In genomic region chr16:49602201-49603041, GRCh38 we compare ENCODE assay signal across 1 cellular context.
TF ChIP-seq lines count a peak whose summit lies in the region.

No MANE protein-coding gene starts in this region.

TF ChIP-seq in HepG2, 621 proteins besides CTCF, POLR2A, EP300 and RAD21 (continued from another document):
- TF ChIP-seq, protein P1, sequence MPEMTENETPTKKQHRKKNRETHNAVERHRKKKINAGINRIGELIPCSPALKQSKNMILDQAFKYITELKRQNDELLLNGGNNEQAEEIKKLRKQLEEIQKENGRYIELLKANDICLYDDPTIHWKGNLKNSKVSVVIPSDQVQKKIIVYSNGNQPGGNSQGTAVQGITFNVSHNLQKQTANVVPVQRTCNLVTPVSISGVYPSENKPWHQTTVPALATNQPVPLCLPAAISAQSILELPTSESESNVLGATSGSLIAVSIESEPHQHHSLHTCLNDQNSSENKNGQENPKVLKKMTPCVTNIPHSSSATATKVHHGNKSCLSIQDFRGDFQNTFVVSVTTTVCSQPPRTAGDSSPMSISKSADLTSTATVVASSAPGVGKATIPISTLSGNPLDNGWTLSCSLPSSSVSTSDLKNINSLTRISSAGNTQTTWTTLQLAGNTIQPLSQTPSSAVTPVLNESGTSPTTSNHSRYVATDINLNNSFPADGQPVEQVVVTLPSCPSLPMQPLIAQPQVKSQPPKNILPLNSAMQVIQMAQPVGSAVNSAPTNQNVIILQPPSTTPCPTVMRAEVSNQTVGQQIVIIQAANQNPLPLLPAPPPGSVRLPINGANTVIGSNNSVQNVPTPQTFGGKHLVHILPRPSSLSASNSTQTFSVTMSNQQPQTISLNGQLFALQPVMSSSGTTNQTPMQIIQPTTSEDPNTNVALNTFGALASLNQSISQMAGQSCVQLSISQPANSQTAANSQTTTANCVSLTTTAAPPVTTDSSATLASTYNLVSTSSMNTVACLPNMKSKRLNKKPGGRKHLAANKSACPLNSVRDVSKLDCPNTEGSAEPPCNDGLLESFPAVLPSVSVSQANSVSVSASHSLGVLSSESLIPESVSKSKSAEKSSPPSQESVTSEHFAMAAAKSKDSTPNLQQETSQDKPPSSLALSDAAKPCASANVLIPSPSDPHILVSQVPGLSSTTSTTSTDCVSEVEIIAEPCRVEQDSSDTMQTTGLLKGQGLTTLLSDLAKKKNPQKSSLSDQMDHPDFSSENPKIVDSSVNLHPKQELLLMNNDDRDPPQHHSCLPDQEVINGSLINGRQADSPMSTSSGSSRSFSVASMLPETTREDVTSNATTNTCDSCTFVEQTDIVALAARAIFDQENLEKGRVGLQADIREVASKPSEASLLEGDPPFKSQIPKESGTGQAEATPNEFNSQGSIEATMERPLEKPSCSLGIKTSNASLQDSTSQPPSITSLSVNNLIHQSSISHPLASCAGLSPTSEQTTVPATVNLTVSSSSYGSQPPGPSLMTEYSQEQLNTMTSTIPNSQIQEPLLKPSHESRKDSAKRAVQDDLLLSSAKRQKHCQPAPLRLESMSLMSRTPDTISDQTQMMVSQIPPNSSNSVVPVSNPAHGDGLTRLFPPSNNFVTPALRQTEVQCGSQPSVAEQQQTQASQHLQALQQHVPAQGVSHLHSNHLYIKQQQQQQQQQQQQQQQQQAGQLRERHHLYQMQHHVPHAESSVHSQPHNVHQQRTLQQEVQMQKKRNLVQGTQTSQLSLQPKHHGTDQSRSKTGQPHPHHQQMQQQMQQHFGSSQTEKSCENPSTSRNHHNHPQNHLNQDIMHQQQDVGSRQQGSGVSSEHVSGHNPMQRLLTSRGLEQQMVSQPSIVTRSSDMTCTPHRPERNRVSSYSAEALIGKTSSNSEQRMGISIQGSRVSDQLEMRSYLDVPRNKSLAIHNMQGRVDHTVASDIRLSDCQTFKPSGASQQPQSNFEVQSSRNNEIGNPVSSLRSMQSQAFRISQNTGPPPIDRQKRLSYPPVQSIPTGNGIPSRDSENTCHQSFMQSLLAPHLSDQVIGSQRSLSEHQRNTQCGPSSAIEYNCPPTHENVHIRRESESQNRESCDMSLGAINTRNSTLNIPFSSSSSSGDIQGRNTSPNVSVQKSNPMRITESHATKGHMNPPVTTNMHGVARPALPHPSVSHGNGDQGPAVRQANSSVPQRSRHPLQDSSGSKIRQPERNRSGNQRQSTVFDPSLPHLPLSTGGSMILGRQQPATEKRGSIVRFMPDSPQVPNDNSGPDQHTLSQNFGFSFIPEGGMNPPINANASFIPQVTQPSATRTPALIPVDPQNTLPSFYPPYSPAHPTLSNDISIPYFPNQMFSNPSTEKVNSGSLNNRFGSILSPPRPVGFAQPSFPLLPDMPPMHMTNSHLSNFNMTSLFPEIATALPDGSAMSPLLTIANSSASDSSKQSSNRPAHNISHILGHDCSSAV (CRISPR knock-in tag; IDR thresholded peaks at IDR 0.05; ENCODE audit: borderline replicate concordance), result no peak
- TF ChIP-seq, protein P2, sequence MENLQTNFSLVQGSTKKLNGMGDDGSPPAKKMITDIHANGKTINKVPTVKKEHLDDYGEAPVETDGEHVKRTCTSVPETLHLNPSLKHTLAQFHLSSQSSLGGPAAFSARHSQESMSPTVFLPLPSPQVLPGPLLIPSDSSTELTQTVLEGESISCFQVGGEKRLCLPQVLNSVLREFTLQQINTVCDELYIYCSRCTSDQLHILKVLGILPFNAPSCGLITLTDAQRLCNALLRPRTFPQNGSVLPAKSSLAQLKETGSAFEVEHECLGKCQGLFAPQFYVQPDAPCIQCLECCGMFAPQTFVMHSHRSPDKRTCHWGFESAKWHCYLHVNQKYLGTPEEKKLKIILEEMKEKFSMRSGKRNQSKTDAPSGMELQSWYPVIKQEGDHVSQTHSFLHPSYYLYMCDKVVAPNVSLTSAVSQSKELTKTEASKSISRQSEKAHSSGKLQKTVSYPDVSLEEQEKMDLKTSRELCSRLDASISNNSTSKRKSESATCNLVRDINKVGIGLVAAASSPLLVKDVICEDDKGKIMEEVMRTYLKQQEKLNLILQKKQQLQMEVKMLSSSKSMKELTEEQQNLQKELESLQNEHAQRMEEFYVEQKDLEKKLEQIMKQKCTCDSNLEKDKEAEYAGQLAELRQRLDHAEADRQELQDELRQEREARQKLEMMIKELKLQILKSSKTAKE (CRISPR knock-in tag; IDR thresholded peaks at IDR 0.05; ENCODE audit: borderline replicate concordance), result no peak
- TF ChIP-seq TEF (CRISPR knock-in tag; IDR thresholded peaks at IDR 0.05) (no peak), ZNF451 (CRISPR knock-in tag; IDR thresholded peaks at IDR 0.05) (no peak), KLF9 (CRISPR knock-in tag; IDR thresholded peaks at IDR 0.05; ENCODE audit: low read depth) (no peak), ZNF484 (CRISPR knock-in tag; IDR thresholded peaks at IDR 0.05; ENCODE audit: borderline replicate concordance, low read depth) (no peak), ZNF326 (CRISPR knock-in tag; IDR thresholded peaks at IDR 0.05; ENCODE audit: borderline replicate concordance) (no peak), CREB1 (IDR thresholded peaks at IDR 0.05) (no peak), CREB1 (CRISPR knock-in tag; IDR thresholded peaks at IDR 0.05) (no peak), ZSCAN31 (CRISPR knock-in tag; IDR thresholded peaks at IDR 0.05; ENCODE audit: low read depth) (no peak), MTA3 (CRISPR knock-in tag; IDR thresholded peaks at IDR 0.05) (no peak), SNAPC2 (CRISPR knock-in tag; IDR thresholded peaks at IDR 0.05) (no peak), IRF9 (CRISPR knock-in tag; IDR thresholded peaks at IDR 0.05; ENCODE audit: borderline replicate concordance) (no peak), CBX5 (CRISPR knock-in tag; IDR thresholded peaks at IDR 0.05; ENCODE audit: borderline replicate concordance) (no peak), ZNF24 (IDR thresholded peaks at IDR 0.05) (no peak), ZNF646 (CRISPR knock-in tag; IDR thresholded peaks at IDR 0.05) (no peak), TARDBP (CRISPR knock-in tag; IDR thresholded peaks at IDR 0.05) (no peak), RNF219 (CRISPR knock-in tag; IDR thresholded peaks at IDR 0.05) (no peak)
- TF ChIP-seq, protein P3, sequence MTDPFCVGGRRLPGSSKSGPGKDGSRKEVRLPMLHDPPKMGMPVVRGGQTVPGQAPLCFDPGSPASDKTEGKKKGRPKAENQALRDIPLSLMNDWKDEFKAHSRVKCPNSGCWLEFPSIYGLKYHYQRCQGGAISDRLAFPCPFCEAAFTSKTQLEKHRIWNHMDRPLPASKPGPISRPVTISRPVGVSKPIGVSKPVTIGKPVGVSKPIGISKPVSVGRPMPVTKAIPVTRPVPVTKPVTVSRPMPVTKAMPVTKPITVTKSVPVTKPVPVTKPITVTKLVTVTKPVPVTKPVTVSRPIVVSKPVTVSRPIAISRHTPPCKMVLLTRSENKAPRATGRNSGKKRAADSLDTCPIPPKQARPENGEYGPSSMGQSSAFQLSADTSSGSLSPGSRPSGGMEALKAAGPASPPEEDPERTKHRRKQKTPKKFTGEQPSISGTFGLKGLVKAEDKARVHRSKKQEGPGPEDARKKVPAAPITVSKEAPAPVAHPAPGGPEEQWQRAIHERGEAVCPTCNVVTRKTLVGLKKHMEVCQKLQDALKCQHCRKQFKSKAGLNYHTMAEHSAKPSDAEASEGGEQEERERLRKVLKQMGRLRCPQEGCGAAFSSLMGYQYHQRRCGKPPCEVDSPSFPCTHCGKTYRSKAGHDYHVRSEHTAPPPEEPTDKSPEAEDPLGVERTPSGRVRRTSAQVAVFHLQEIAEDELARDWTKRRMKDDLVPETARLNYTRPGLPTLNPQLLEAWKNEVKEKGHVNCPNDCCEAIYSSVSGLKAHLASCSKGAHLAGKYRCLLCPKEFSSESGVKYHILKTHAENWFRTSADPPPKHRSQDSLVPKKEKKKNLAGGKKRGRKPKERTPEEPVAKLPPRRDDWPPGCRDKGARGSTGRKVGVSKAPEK (CRISPR knock-in tag; IDR thresholded peaks at IDR 0.05; ENCODE audit: borderline replicate concordance), result no peak
